Comparison of ENCODE assay signal across 22 cellular contexts in the genomic region with DNA sequence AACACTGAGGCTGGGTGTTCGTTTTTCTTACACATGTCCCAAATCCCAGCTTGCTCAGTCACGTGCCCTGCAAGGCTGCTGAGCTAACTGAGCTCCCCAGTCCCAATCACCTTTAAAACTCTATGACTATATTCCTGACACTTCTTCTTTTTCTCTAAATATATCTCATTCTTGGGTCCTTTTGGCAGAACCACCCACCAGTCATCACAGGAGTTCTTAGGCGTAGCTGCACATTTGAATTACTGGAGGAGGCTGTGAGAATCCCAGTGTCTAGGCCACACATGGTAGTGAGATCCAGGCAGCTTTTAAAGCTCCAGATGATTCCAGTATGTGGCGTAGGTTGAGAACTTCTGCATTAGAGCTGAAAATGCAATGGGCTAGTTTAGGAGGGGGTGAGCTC.
"Had no signal": no experiment of that assay in that cellular context is flagged by ENCODE, and none has a peak within 500 bp of the region (broad histone marks: within the 10 kb centered on the region; RNA-seq: fewer than 3 reads in every experiment).

No MANE protein-coding gene starts in this region.

- H3K4me1 ChIP-seq: stomach, suprapubic skin, tibial nerve, uterus had no signal

- H3K36me3 ChIP-seq: left ventricle myocardium inferior, ovary, stomach, suprapubic skin, thoracic aorta, tibial nerve, uterus had no signal

- H3K4me3 ChIP-seq: left ventricle myocardium inferior, lung, mucosa of descending colon, ovary, skin epidermis, stomach, suprapubic skin, thoracic aorta, tibial nerve, uterus had no signal

- DNase-seq: immature natural killer cell; islet precursor cell; left ventricle myocardium inferior; mesendoderm; mucosa of descending colon; naive thymus-derived CD4-positive, alpha-beta T cell; ovary; retina; right cardiac atrium; stimulated activated CD4-positive, alpha-beta T cell treated with anti-CD3 and anti-CD28 coated beads, Interleukin-12 subunit alpha, Interleukin-12 subunit beta, amount 100 ng/mL, for 4 hours; stimulated activated CD4-positive, alpha-beta T cell treated with anti-CD3 and anti-CD28 coated beads, Interleukin-15, amount 100 ng/mL, for 24 hours; stimulated activated CD4-positive, alpha-beta T cell treated with anti-CD3 and anti-CD28 coated beads, Interleukin-2, amount 100 ng/mL, for 24 hours; stimulated activated CD4-positive, alpha-beta T cell treated with anti-CD3 and anti-CD28 coated beads, Interleukin-4, amount 100 ng/mL, for 1 hour; stimulated activated naive B cell treated with anti-CD40 and anti-IgM and Interleukin-4, amounts not matched to agents 10 μg/mL and 1 μg/mL and 100 μg/mL, for 72 hours; stimulated activated naive CD8-positive, alpha-beta T cell treated with anti-CD3 and anti-CD28 coated beads, Interleukin-15, Interleukin-2, amounts not matched to agents 100 U/mL and 50 U/mL, for 24 hours; stomach; uterus had no signal

- H3K27ac ChIP-seq: left ventricle myocardium inferior, ovary, skin epidermis, stomach, suprapubic skin, thoracic aorta, tibial nerve, uterus had no signal

- H3K27me3 ChIP-seq: ovary, stomach, suprapubic skin, tibial nerve, uterus had no signal

- H3K9me3 ChIP-seq: left ventricle myocardium inferior, mucosa of descending colon, ovary, stomach, suprapubic skin, thoracic aorta, tibial nerve, uterus had no signal
